ENCODE assay signal across 8 cellular contexts in the genomic region with DNA sequence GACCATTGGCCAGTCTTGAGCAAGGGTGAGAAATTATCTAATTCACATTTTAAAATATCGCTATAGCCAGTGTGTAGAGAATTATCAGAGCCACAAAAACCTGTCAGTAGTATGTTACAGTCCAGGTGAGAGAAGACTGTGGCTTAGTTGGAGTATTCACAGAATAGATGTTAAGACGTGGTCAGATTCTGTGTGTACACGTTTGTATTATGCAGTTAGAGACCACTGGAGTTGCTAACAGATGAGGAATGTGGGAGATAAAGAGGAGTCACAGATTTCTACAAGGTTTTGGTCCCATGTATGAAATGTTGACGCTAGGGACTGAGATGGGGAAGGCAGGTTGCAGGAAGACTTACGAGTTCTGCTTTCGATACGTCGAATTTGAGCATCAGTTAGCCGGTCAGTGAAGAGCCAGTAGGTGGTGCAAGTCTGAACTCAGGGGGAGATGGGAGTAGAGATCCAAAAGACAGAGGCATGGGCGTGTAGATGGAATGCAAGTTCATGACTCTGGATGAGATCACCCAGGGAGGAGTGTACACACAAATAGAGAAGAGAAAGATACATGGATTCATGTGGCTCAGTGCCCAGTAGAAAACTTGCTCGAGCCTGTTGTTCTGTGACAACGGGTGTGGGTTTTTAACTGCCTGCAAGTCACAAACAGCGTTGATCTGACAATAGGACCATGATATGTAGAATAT.
DNase-seq lines count a peak whose midpoint lies in the region; ATAC-seq, FAIRE-seq and TF ChIP-seq lines count a peak whose summit lies in the region.

No MANE protein-coding gene starts in this region.

- intact Hi-C loops in left cardiac atrium (cut with DNase I), result loop anchor here in 1 of 2 donors (2.0 kb wide), 1 partner anchor 114 kb away; no protein-coding TSS in a partner anchor
- intact Hi-C loops in activated naive CD4-positive, alpha-beta T cell treated with anti-CD3 and anti-CD28 coated beads for 36 hours (cut with micrococcal nuclease), result no loop called here

- ATAC-seq in SK-N-SH treated with all-trans-retinoic acid at 6 μM for 48 hours (peak; percentile 98), left cardiac atrium (peak; percentile 93 to 100), HG03520 (IDR thresholded peaks at IDR 0.05; ENCODE audit: unreplicated experiment) (no peak), HG02981 (IDR thresholded peaks at IDR 0.05; ENCODE audit: unreplicated experiment) (no peak), HG03139 (IDR thresholded peaks at IDR 0.05; ENCODE audit: unreplicated experiment) (no peak)

- CTCF ChIA-PET in activated naive CD4-positive, alpha-beta T cell treated with anti-CD3 and anti-CD28 coated beads for 36 hours (lab: Charles Lee), result no interaction called here

- 67 to 73% (median 67%) methylated on average over 13 of the region's 13 CpGs for WGBS in small intestine, 3 donors

- H3K27ac ChIP-seq in small intestine (ENCODE audit: low read depth in 1 of 2, low read length in 1 of 2), result no peak overlapping the region

- DNase-seq in HFF-Myc (ENCODE audit: extremely low read depth, low read depth) (peak; percentile 90), left cardiac atrium (peak; percentile 65), small intestine (peak; percentile 0)
- no peak for DNase-seq in activated naive CD4-positive, alpha-beta T cell treated with anti-CD3 and anti-CD28 coated beads for 36 hours

- H3K27ac Mint-ChIP-seq in activated naive CD4-positive, alpha-beta T cell treated with anti-CD3 and anti-CD28 coated beads for 36 hours, result no peak overlapping the region

- no peak for FAIRE-seq in small intestine (lab: Jason Lieb, UNC)

- H3K4me1 Mint-ChIP-seq in activated naive CD4-positive, alpha-beta T cell treated with anti-CD3 and anti-CD28 coated beads for 36 hours (ENCODE audit: low read depth), result no peaks in the 10 kb centered on the region

- no peaks in the 10 kb centered on the region for H3K27me3 ChIP-seq in small intestine (ENCODE audit: control insufficient read depth in 2 of 2, insufficient read depth in 2 of 2, low read length in 2 of 2)

- no peaks in the 10 kb centered on the region for H3K27me3 Mint-ChIP-seq in activated naive CD4-positive, alpha-beta T cell treated with anti-CD3 and anti-CD28 coated beads for 36 hours (ENCODE audit: low read depth)

- H3K36me3 ChIP-seq in small intestine (ENCODE audit: control insufficient read depth in 2 of 2, insufficient read depth in 2 of 2, low read length in 2 of 2), result no peaks in the 10 kb centered on the region

- H3K9me3 ChIP-seq in small intestine (ENCODE audit: control insufficient read depth, low read depth), result no peaks in the 10 kb centered on the region

- H3K36me3 Mint-ChIP-seq in activated naive CD4-positive, alpha-beta T cell treated with anti-CD3 and anti-CD28 coated beads for 36 hours (ENCODE audit: low read depth), result no peaks in the 10 kb centered on the region

- TF ChIP-seq CTCF in HFF-Myc (IDR thresholded peaks at IDR 0.05; ENCODE audit: low read depth, low read length, missing control alignments), result peak; percentile 55

- no peak overlapping the region for H3K4me3 Mint-ChIP-seq in activated naive CD4-positive, alpha-beta T cell treated with anti-CD3 and anti-CD28 coated beads for 36 hours

- no peaks in the 10 kb centered on the region for H3K4me1 ChIP-seq in small intestine (ENCODE audit: control insufficient read depth in 2 of 2, insufficient read depth in 1 of 2, low read depth in 1 of 2, low read length in 1 of 2)

- H3K4me3 ChIP-seq in HFF-Myc (replicated peaks; ENCODE audit: low read depth, low read length) (no peak overlapping the region), small intestine (ENCODE audit: low read depth in 1 of 2, low read length in 2 of 2) (no peak overlapping the region)

- H3K9me3 Mint-ChIP-seq in activated naive CD4-positive, alpha-beta T cell treated with anti-CD3 and anti-CD28 coated beads for 36 hours, result peaks cover 5% of the 10 kb centered on the region

TF ChIP-seq in SK-N-SH treated with all-trans-retinoic acid at 6 μM for 48 hours, 23 proteins besides CTCF, POLR2A, EP300 and RAD21:
- TF ChIP-seq ZFP3 (CRISPR knock-in tag; IDR thresholded peaks at IDR 0.05), result no peak
- no peak for TF ChIP-seq GLIS3 (CRISPR knock-in tag; IDR thresholded peaks at IDR 0.05)
- TF ChIP-seq SNAI2 (CRISPR knock-in tag; IDR thresholded peaks at IDR 0.05), result no peak
- TF ChIP-seq ZNF70 (CRISPR knock-in tag; IDR thresholded peaks at IDR 0.05), result no peak
- TF ChIP-seq POU6F1 (CRISPR knock-in tag; IDR thresholded peaks at IDR 0.05; ENCODE audit: borderline replicate concordance, low read depth), result no peak
- no peak for TF ChIP-seq ESRRG (CRISPR knock-in tag; IDR thresholded peaks at IDR 0.05)
- no peak for TF ChIP-seq TOX (CRISPR knock-in tag; IDR thresholded peaks at IDR 0.05; ENCODE audit: borderline replicate concordance)
- TF ChIP-seq, protein P1, sequence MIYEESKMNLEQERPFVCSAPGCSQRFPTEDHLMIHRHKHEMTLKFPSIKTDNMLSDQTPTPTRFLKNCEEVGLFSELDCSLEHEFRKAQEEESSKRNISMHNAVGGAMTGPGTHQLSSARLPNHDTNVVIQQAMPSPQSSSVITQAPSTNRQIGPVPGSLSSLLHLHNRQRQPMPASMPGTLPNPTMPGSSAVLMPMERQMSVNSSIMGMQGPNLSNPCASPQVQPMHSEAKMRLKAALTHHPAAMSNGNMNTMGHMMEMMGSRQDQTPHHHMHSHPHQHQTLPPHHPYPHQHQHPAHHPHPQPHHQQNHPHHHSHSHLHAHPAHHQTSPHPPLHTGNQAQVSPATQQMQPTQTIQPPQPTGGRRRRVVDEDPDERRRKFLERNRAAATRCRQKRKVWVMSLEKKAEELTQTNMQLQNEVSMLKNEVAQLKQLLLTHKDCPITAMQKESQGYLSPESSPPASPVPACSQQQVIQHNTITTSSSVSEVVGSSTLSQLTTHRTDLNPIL (CRISPR knock-in tag; IDR thresholded peaks at IDR 0.05; ENCODE audit: low read depth), result no peak
- no peak for TF ChIP-seq CSDC2 (CRISPR knock-in tag; IDR thresholded peaks at IDR 0.05)
- TF ChIP-seq, protein P2, sequence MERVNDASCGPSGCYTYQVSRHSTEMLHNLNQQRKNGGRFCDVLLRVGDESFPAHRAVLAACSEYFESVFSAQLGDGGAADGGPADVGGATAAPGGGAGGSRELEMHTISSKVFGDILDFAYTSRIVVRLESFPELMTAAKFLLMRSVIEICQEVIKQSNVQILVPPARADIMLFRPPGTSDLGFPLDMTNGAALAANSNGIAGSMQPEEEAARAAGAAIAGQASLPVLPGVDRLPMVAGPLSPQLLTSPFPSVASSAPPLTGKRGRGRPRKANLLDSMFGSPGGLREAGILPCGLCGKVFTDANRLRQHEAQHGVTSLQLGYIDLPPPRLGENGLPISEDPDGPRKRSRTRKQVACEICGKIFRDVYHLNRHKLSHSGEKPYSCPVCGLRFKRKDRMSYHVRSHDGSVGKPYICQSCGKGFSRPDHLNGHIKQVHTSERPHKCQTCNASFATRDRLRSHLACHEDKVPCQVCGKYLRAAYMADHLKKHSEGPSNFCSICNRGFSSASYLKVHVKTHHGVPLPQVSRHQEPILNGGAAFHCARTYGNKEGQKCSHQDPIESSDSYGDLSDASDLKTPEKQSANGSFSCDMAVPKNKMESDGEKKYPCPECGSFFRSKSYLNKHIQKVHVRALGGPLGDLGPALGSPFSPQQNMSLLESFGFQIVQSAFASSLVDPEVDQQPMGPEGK (CRISPR knock-in tag; IDR thresholded peaks at IDR 0.05; ENCODE audit: borderline replicate concordance), result no peak
- no peak for TF ChIP-seq ISL1 (CRISPR knock-in tag; IDR thresholded peaks at IDR 0.05)
- TF ChIP-seq, protein P3, sequence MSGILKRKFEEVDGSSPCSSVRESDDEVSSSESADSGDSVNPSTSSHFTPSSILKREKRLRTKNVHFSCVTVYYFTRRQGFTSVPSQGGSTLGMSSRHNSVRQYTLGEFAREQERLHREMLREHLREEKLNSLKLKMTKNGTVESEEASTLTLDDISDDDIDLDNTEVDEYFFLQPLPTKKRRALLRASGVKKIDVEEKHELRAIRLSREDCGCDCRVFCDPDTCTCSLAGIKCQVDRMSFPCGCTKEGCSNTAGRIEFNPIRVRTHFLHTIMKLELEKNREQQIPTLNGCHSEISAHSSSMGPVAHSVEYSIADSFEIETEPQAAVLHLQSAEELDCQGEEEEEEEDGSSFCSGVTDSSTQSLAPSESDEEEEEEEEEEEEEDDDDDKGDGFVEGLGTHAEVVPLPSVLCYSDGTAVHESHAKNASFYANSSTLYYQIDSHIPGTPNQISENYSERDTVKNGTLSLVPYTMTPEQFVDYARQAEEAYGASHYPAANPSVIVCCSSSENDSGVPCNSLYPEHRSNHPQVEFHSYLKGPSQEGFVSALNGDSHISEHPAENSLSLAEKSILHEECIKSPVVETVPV (CRISPR knock-in tag; IDR thresholded peaks at IDR 0.05), result no peak

Comparison
In these comparisons a context has a peak if more than half of its experiments do, and no peak if none do; other contexts are left out.
1. ATAC-seq: peak in SK-N-SH treated with all-trans-retinoic acid at 6 μM for 48 hours (single experiment) and left cardiac atrium (2 of 2); none in HG03520 (single experiment), HG02981 (single experiment) and HG03139 (single experiment).